1 cellular context compared by ENCODE assay signal in genomic region chr13:50319603-50320296, GRCh38.
TF ChIP-seq lines count a peak whose summit lies in the region.

No MANE protein-coding gene starts in this region.

TF ChIP-seq in K562, 482 proteins besides CTCF, POLR2A, EP300 and RAD21 (continued from another document):
- TF ChIP-seq ZNF592 (IDR thresholded peaks at IDR 0.05), result peak; percentile 46; the same call in 1 of the 2 replicates
- no peak; the same call in 1 of the 2 replicates for TF ChIP-seq ESRRA (IDR thresholded peaks at IDR 0.05; ENCODE audit: borderline replicate concordance, low read depth)
- peak; percentile 17; the same call in 1 of the 2 replicates for TF ChIP-seq FOXM1 (IDR thresholded peaks at IDR 0.05; ENCODE audit: low read depth)
- TF ChIP-seq FOXM1 (CRISPR knock-in tag; IDR thresholded peaks at IDR 0.05; ENCODE audit: low read depth), result no peak
- TF ChIP-seq CXXC5 (CRISPR knock-in tag; IDR thresholded peaks at IDR 0.05), result 0 out of 2 replicates have a peak, but pooled peaks have one; percentile 8
- no peak for TF ChIP-seq HIVEP1 (CRISPR knock-in tag; IDR thresholded peaks at IDR 0.05)
- TF ChIP-seq ZNF444 (CRISPR knock-in tag; IDR thresholded peaks at IDR 0.05), result 0 out of 2 replicates have a peak, but pooled peaks have one; percentile 38
- TF ChIP-seq CBX5 (IDR thresholded peaks at IDR 0.05; ENCODE audit: borderline replicate concordance, low read depth), result no peak
- TF ChIP-seq ZNF77 (CRISPR knock-in tag; IDR thresholded peaks at IDR 0.05), result no peak
- peak; percentile 93 for TF ChIP-seq SOX6 (IDR thresholded peaks at IDR 0.05)
- TF ChIP-seq, protein P1, sequence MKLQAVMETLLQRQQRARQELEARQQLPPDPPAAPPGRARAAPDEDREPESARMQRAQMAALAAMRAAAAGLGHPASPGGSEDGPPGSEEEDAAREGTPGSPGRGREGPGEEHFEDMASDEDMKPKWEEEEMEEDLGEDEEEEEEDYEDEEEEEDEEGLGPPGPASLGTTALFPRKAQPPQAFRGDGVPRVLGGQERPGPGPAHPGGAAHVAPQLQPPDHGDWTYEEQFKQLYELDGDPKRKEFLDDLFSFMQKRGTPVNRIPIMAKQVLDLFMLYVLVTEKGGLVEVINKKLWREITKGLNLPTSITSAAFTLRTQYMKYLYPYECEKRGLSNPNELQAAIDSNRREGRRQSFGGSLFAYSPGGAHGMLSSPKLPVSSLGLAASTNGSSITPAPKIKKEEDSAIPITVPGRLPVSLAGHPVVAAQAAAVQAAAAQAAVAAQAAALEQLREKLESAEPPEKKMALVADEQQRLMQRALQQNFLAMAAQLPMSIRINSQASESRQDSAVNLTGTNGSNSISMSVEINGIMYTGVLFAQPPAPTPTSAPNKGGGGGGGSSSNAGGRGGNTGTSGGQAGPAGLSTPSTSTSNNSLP (IDR thresholded peaks at IDR 0.05; ENCODE audit: borderline replicate concordance, low read depth, low read length), result no peak
- no peak for TF ChIP-seq E2F3 (CRISPR knock-in tag; IDR thresholded peaks at IDR 0.05)
- TF ChIP-seq HES1 (IDR thresholded peaks at IDR 0.05; ENCODE audit: low read depth), result 0 out of 2 replicates have a peak, but pooled peaks have one; percentile 19
- no peak for TF ChIP-seq PHF20 (IDR thresholded peaks at IDR 0.05; ENCODE audit: partially characterized antibody)
- no peak for TF ChIP-seq NUFIP1 (IDR thresholded peaks at IDR 0.05; ENCODE audit: partially characterized antibody)
- TF ChIP-seq NFIC (IDR thresholded peaks at IDR 0.05), result peak; percentile 90
- TF ChIP-seq CHD1 (IDR thresholded peaks at IDR 0.05; ENCODE audit: low read length), result no peak
- TF ChIP-seq ZNF347 (CRISPR knock-in tag; IDR thresholded peaks at IDR 0.05; ENCODE audit: low read depth), result no peak
